8 cellular contexts compared by ENCODE assay signal in genomic region chrX:11787564-11787963, GRCh38. TPM values are rescaled to one million over a fixed set of nuclear protein-coding genes. Genes with fewer than 3 reads are reported as not detected.
A peak's percentile ranks its signal among the peaks of the same experiment; 100 is the strongest.
DNase-seq lines count a peak whose midpoint lies in the region; ATAC-seq and TF ChIP-seq lines count a peak whose summit lies in the region.

No MANE protein-coding gene starts in this region.

- BruUV-seq in HCT116 (replicated peaks; lab: Mats Ljungman, UMichigan), result no TSS peak

- H2AFZ ChIP-seq in HCT116 (ENCODE audit: low read depth, low read length, poor library complexity, severe bottlenecking), result no peak overlapping the region

- peak; percentile 75 for ATAC-seq in HCT116
- peak; percentile 70 for ATAC-seq in memory B cell (ENCODE audit: low read depth)

- H3K27ac ChIP-seq in HCT116 (ENCODE audit: low read depth, low read length), result no peak overlapping the region

- TF ChIP-seq CTCF in AG09309 (IDR thresholded peaks at IDR 0.05; ENCODE audit: control insufficient read depth, insufficient read depth, low read depth, low read length, missing control alignments) (peak; percentile 56), HCT116 (IDR thresholded peaks at IDR 0.05 in 2 of 3, conservative IDR thresholded peaks at IDR 0.05 in 1 of 3; ENCODE audit: borderline replicate concordance in 1 of 3, insufficient read depth in 1 of 3, low read depth in 2 of 3, low read length in 2 of 3) (peak; percentile 29 to 53 (median 49); a peak in 4 of 6 replicates)

- no peaks in the 10 kb centered on the region for H3K9me3 Mint-ChIP-seq in activated CD4-positive, alpha-beta T cell treated with anti-CD3 and anti-CD28 coated beads, Interleukin-2, amount 10 ng/mL, durations not matched to agents 24 days and 14 days
- H3K9me3 Mint-ChIP-seq in memory B cell, result no peaks in the 10 kb centered on the region

- no peaks in the 10 kb centered on the region for H3K4me1 ChIP-seq in HCT116 (ENCODE audit: control insufficient read depth in 1 of 2, insufficient read depth in 2 of 2, low read length in 2 of 2)

- H3K79me2 ChIP-seq in HCT116 (ENCODE audit: insufficient read depth, low read length), result no peaks in the 10 kb centered on the region

- H4K20me1 ChIP-seq in HCT116 (ENCODE audit: insufficient read depth), result no peaks in the 10 kb centered on the region

- peak; percentile 23; the same call in 1 of the 2 replicates for TF ChIP-seq RAD21 in HCT116 (IDR thresholded peaks at IDR 0.05; ENCODE audit: low read depth)

- intact Hi-C loops in HCT116 (cut with micrococcal nuclease), result loop anchor here (2.0 kb wide), 1 partner anchor 913 kb away; no protein-coding TSS in a partner anchor
- intact Hi-C loops in activated CD4-positive, alpha-beta T cell treated with anti-CD3 and anti-CD28 coated beads, Interleukin-2, amount 10 ng/mL, durations not matched to agents 24 days and 14 days (cut with micrococcal nuclease), result loop anchor here (1.0 kb wide), 1 partner anchor 121 kb away; no protein-coding TSS in a partner anchor

- H3K4me2 ChIP-seq in HCT116 (ENCODE audit: low read length), result no peak overlapping the region

- H3K4me3 Mint-ChIP-seq in activated CD4-positive, alpha-beta T cell treated with anti-CD3 and anti-CD28 coated beads, Interleukin-2, amount 10 ng/mL, durations not matched to agents 24 days and 14 days, result peak overlapping the region; percentile 70
- H3K4me3 Mint-ChIP-seq in memory B cell, result peak overlapping the region; percentile 47

- no peaks in the 10 kb centered on the region for H3K27me3 Mint-ChIP-seq in activated CD4-positive, alpha-beta T cell treated with anti-CD3 and anti-CD28 coated beads, Interleukin-2, amount 10 ng/mL, durations not matched to agents 24 days and 14 days
- H3K27me3 Mint-ChIP-seq in memory B cell, result no peaks in the 10 kb centered on the region

- H3K9ac ChIP-seq in HCT116 (ENCODE audit: low read length), result no peak overlapping the region

- H3K27ac Mint-ChIP-seq in activated CD4-positive, alpha-beta T cell treated with anti-CD3 and anti-CD28 coated beads, Interleukin-2, amount 10 ng/mL, durations not matched to agents 24 days and 14 days, result no peak overlapping the region
- H3K27ac Mint-ChIP-seq in memory B cell, result no peak overlapping the region

- no peak for TF ChIP-seq POLR2A in HCT116 (IDR thresholded peaks at IDR 0.05; ENCODE audit: borderline replicate concordance, extremely low read depth, insufficient read depth, insufficient read length)

- H3K36me3 ChIP-seq in HCT116 (ENCODE audit: control insufficient read depth in 1 of 2, insufficient read depth in 2 of 2, low read length in 2 of 2), result no peaks in the 10 kb centered on the region

- DNase-seq in AG09309 (ENCODE audit: low read depth) (no peak), HCT116 (ENCODE audit: low read depth, low spot score) (peak; percentile 10), dermis blood vessel endothelial cell (peak; percentile 64), memory B cell (ENCODE audit: low spot score in 2 of 2) (peak; percentile 38 to 46), cerebellar nuclear complex (lab: John Stamatoyannopoulos, UW) (no peak), LoVo (ENCODE audit: low spot score) (no peak)
- peak; percentile 89 for DNase-seq in activated CD4-positive, alpha-beta T cell treated with anti-CD3 and anti-CD28 coated beads, Interleukin-2, amount 10 ng/mL, durations not matched to agents 24 days and 14 days
- peak; percentile 23 for DNase-seq in stimulated activated CD8-positive, alpha-beta memory T cell treated with anti-CD3 and anti-CD28 coated beads, Interleukin-12 subunit alpha, Interleukin-12 subunit beta, amount 100 ng/mL, for 24 hours (ENCODE audit: extremely low read depth)

- no peak overlapping the region for H3K4me3 ChIP-seq in AG09309 (ENCODE audit: control insufficient read depth, low read depth, low read length)
- no peak overlapping the region for H3K4me3 ChIP-seq in HCT116 (replicated peaks in 1 of 2; ENCODE audit: low read depth in 1 of 2, low read length in 2 of 2)

- no peaks in the 10 kb centered on the region for H3K9me2 ChIP-seq in HCT116 (ENCODE audit: insufficient read depth)

- RAD21 ChIA-PET in HCT116 (lab: Charles Lee; ENCODE audit: low non-redundant PET in 1 of 2, low total read pairs in 2 of 2, uncharacterized antibody in 2 of 2, unreplicated experiment in 2 of 2), result no interaction called here

- no peaks in the 10 kb centered on the region for H3K27me3 ChIP-seq in HCT116 (ENCODE audit: insufficient read depth, low read length)

- peaks cover 7% of the 10 kb centered on the region for H3K4me1 Mint-ChIP-seq in activated CD4-positive, alpha-beta T cell treated with anti-CD3 and anti-CD28 coated beads, Interleukin-2, amount 10 ng/mL, durations not matched to agents 24 days and 14 days
- H3K4me1 Mint-ChIP-seq in memory B cell, result peaks cover 3% of the 10 kb centered on the region

- no peaks in the 10 kb centered on the region for H3K36me3 Mint-ChIP-seq in activated CD4-positive, alpha-beta T cell treated with anti-CD3 and anti-CD28 coated beads, Interleukin-2, amount 10 ng/mL, durations not matched to agents 24 days and 14 days (ENCODE audit: low read depth)
- H3K36me3 Mint-ChIP-seq in memory B cell, result peaks cover 2% of the 10 kb centered on the region

- POLR2A ChIA-PET in HCT116 (lab: Charles Lee), result no interaction called here

- H3K9me3 ChIP-seq in HCT116 (ENCODE audit: control insufficient read depth in 1 of 2, insufficient read depth in 1 of 2, low read depth in 1 of 2, low read length in 2 of 2), result no peaks in the 10 kb centered on the region

- CTCF ChIA-PET in HCT116 (lab: Charles Lee), result no interaction called here

TF ChIP-seq in HCT116, 20 proteins besides CTCF, POLR2A, EP300 and RAD21:
- TF ChIP-seq SRF (IDR thresholded peaks at IDR 0.05; ENCODE audit: low read depth) (no peak), ZNF274 (IDR thresholded peaks at IDR 0.05; ENCODE audit: low read depth, low read length) (no peak), POLR2AphosphoS5 (IDR thresholded peaks at IDR 0.05; ENCODE audit: low read depth, low read length) (no peak), ZBTB33 (IDR thresholded peaks at IDR 0.05; ENCODE audit: extremely low read depth, insufficient replicate concordance, low read length) (no peak), TCF7L2 (IDR thresholded peaks at IDR 0.05; ENCODE audit: borderline replicate concordance, extremely low read depth, insufficient read depth, insufficient read length) (no peak), JUND (IDR thresholded peaks at IDR 0.05) (no peak), REST (IDR thresholded peaks at IDR 0.05; ENCODE audit: low read depth) (no peak), SP1 (IDR thresholded peaks at IDR 0.05; ENCODE audit: low read depth) (no peak), CBX3 (IDR thresholded peaks at IDR 0.05; ENCODE audit: low read depth) (no peak)

RNA-seq across cellular contexts. Expression of gene MSL3, which starts 29.5 kb away (rescaled TPM):
- total RNA-seq in HCT116 (2021; ENCODE audit: unreplicated experiment), result 12.0 TPM
- 4.4 and 5.7 TPM in 2 replicates for polyA plus RNA-seq in HCT116 (2012)
- 39.1 and 44.6 TPM in 2 replicates for total RNA-seq in activated CD4-positive, alpha-beta T cell treated with anti-CD3 and anti-CD28 coated beads, Interleukin-2, amount 10 ng/mL, durations not matched to agents 24 days and 14 days
- total RNA-seq in dermis blood vessel endothelial cell, result 36.0 and 40.0 TPM in 2 replicates

Comparison
In these comparisons a context has a peak if more than half of its experiments do, and no peak if none do; other contexts are left out.
1. DNase-seq: peak in HCT116 (single experiment), activated CD4-positive, alpha-beta T cell treated with anti-CD3 and anti-CD28 coated beads, Interleukin-2, amount 10 ng/mL, durations not matched to agents 24 days and 14 days (single experiment), dermis blood vessel endothelial cell (single experiment), memory B cell (2 of 2) and stimulated activated CD8-positive, alpha-beta memory T cell treated with anti-CD3 and anti-CD28 coated beads, Interleukin-12 subunit alpha, Interleukin-12 subunit beta, amount 100 ng/mL, for 24 hours (single experiment); none in AG09309 (single experiment), cerebellar nuclear complex (0 of 2) and LoVo (single experiment).